22 cellular contexts compared by ENCODE assay signal in the genomic region with DNA sequence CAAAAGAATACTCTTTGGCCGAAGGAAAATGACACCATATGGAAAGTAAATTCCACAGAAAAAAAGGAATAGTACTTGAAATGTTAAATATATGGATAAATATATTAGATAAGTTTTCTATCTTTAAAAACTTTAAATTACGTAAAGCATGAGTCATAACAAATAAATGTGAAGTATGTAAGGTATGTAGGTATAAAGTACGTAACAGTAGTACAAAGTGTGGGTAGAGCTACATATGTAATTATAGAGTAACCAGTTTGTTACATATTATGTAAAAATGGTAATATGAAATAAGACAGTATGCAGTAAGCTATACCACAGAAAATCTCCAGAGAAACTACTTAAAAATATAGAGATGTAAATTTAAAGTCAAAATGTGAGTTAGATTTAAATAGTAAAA.
"Had no signal": no experiment of that assay in that cellular context is flagged by ENCODE, and none has a peak within 500 bp of the region (broad histone marks: within the 10 kb centered on the region; RNA-seq: fewer than 3 reads in every experiment).

No MANE protein-coding gene starts in this region.

- ATAC-seq: activated CD8-positive, alpha-beta T cell treated with anti-CD3 and anti-CD28 coated beads for 36 hours; activated naive CD8-positive, alpha-beta T cell treated with anti-CD3 and anti-CD28 coated beads, Interleukin-2, amount 50 U/mL, for 24 hours; left ventricle myocardium superior; mucosa of descending colon had no signal

- H3K36me3 ChIP-seq: brain microvascular endothelial cell, right atrium auricular region, tibial artery had no signal

- H3K27ac Mint-ChIP-seq: activated CD4-positive, alpha-beta T cell treated with anti-CD3 and anti-CD28 coated beads, Interleukin-2, amount 10 ng/mL, durations not matched to agents 24 days and 14 days; activated CD8-positive, alpha-beta T cell treated with anti-CD3 and anti-CD28 coated beads for 36 hours; activated naive CD4-positive, alpha-beta T cell treated with anti-CD3 and anti-CD28 coated beads for 36 hours; activated naive CD8-positive, alpha-beta T cell treated with anti-CD3 and anti-CD28 coated beads, Interleukin-2, amount 50 U/mL, for 24 hours; activated T-helper 2 cell treated with anti-CD3 and anti-CD28 coated beads, Interferon-gamma antibody, Interleukin-2, Interleukin-4, amounts not matched to agents 10 μg/mL and 5 μg/mL and 100 μg/mL, durations not matched to agents 14 hours and 24 hours and 36 hours; memory B cell; naive B cell; T-helper 1 cell treated with Interleukin-12 subunit alpha and Interleukin-12 subunit beta and Interleukin-4 antibody, amounts not matched to agents 30 μg/mL and 1 μg/mL, for 36 hours had no signal

- H3K27me3 ChIP-seq: brain microvascular endothelial cell, right atrium auricular region, tibial artery had no signal

- H3K4me3 ChIP-seq: mucosa of descending colon, right atrium auricular region, tibial artery had no signal

- H3K36me3 Mint-ChIP-seq: memory B cell, naive B cell had no signal

- H3K4me3 Mint-ChIP-seq: activated CD4-positive, alpha-beta T cell treated with anti-CD3 and anti-CD28 coated beads, Interleukin-2, amount 10 ng/mL, durations not matched to agents 24 days and 14 days; activated CD8-positive, alpha-beta T cell treated with anti-CD3 and anti-CD28 coated beads for 36 hours; activated naive CD4-positive, alpha-beta T cell treated with anti-CD3 and anti-CD28 coated beads for 36 hours; activated naive CD8-positive, alpha-beta T cell treated with anti-CD3 and anti-CD28 coated beads, Interleukin-2, amount 50 U/mL, for 24 hours; memory B cell; naive B cell; neural crest cell; T-helper 1 cell treated with Interleukin-12 subunit alpha and Interleukin-12 subunit beta and Interleukin-4 antibody, amounts not matched to agents 30 μg/mL and 1 μg/mL, for 36 hours had no signal

- H3K27ac ChIP-seq: brain microvascular endothelial cell, right atrium auricular region, tibial artery had no signal

- H3K27me3 Mint-ChIP-seq: activated CD4-positive, alpha-beta T cell treated with anti-CD3 and anti-CD28 coated beads, Interleukin-2, amount 10 ng/mL, durations not matched to agents 24 days and 14 days; activated CD8-positive, alpha-beta T cell treated with anti-CD3 and anti-CD28 coated beads for 36 hours; activated naive CD8-positive, alpha-beta T cell treated with anti-CD3 and anti-CD28 coated beads, Interleukin-2, amount 50 U/mL, for 24 hours; memory B cell; naive B cell had no signal

- H3K9me3 ChIP-seq: right atrium auricular region, tibial artery had no signal

- H3K9me3 Mint-ChIP-seq: activated naive CD8-positive, alpha-beta T cell treated with anti-CD3 and anti-CD28 coated beads, Interleukin-2, amount 50 U/mL, for 24 hours; activated T-helper 2 cell treated with anti-CD3 and anti-CD28 coated beads, Interferon-gamma antibody, Interleukin-2, Interleukin-4, amounts not matched to agents 10 μg/mL and 5 μg/mL and 100 μg/mL, durations not matched to agents 14 hours and 24 hours and 36 hours; neural crest cell had no signal

- H3K4me1 ChIP-seq: right atrium auricular region, tibial artery had no signal

- DNase-seq: activated CD4-positive, alpha-beta T cell treated with anti-CD3 and anti-CD28 coated beads, Interleukin-2, amount 10 ng/mL, durations not matched to agents 24 days and 14 days; activated CD8-positive, alpha-beta T cell treated with anti-CD3 and anti-CD28 coated beads for 36 hours; activated naive CD4-positive, alpha-beta T cell treated with anti-CD3 and anti-CD28 coated beads for 36 hours; activated naive CD8-positive, alpha-beta T cell treated with anti-CD3 and anti-CD28 coated beads, Interleukin-2, amount 50 U/mL, for 24 hours; activated T-cell treated with anti-CD3 and anti-CD28 coated beads, Interleukin-2, amount 50 U/mL, for 1 hour; aorta; brain microvascular endothelial cell; effector memory CD4-positive, alpha-beta T cell; foreskin melanocyte; kidney glomerular epithelial cell; left ventricle myocardium superior; mucosa of descending colon; naive B cell; stimulated activated CD4-positive, alpha-beta T cell treated with anti-CD3 and anti-CD28 coated beads, Interleukin-2, amount 100 ng/mL, for 24 hours; stimulated activated naive CD4-positive, alpha-beta T cell treated with Interleukin-2 at 50 U/mL for 16 hours; substantia nigra; tibial artery had no signal

- H3K4me1 Mint-ChIP-seq: activated CD4-positive, alpha-beta T cell treated with anti-CD3 and anti-CD28 coated beads, Interleukin-2, amount 10 ng/mL, durations not matched to agents 24 days and 14 days; activated naive CD8-positive, alpha-beta T cell treated with anti-CD3 and anti-CD28 coated beads, Interleukin-2, amount 50 U/mL, for 24 hours; memory B cell; naive B cell; neural crest cell had no signal
